Comparison of ENCODE assay signal across 1 cellular context in the genomic region with DNA sequence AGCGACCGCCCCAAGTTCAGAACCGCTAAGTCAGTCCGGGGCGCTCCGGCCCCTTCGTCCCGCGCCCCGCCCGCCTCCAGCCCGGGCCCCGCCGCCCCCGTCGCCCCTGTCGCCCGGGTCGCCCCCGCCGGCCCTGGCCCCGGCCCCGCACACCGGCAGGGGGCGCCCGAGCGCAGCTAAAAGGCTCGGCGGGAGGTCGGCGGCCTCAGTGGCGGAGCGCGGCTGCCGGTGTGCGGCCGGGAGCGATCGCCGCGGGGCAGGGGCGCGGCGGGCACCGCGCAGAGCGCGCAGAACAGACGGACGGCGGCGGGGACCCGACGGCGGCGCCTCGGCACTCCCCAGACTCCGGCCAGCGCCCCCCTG.
TF ChIP-seq lines count a peak whose summit lies in the region.

A gene (plus strand): TSS at position 208 of the 363 bp plus-strand sequence. CDS start 197 bp downstream, outside the sequence.

TF ChIP-seq in K562, 482 proteins besides CTCF, POLR2A, EP300 and RAD21 (continued from another document):
- TF ChIP-seq, protein P1, sequence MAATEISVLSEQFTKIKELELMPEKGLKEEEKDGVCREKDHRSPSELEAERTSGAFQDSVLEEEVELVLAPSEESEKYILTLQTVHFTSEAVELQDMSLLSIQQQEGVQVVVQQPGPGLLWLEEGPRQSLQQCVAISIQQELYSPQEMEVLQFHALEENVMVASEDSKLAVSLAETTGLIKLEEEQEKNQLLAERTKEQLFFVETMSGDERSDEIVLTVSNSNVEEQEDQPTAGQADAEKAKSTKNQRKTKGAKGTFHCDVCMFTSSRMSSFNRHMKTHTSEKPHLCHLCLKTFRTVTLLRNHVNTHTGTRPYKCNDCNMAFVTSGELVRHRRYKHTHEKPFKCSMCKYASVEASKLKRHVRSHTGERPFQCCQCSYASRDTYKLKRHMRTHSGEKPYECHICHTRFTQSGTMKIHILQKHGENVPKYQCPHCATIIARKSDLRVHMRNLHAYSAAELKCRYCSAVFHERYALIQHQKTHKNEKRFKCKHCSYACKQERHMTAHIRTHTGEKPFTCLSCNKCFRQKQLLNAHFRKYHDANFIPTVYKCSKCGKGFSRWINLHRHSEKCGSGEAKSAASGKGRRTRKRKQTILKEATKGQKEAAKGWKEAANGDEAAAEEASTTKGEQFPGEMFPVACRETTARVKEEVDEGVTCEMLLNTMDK (IDR thresholded peaks at IDR 0.05; ENCODE audit: borderline replicate concordance, insufficient read depth, low read depth, low read length, poor library complexity, severe bottlenecking) = peak; percentile 64
- TF ChIP-seq PHB2 (IDR thresholded peaks at IDR 0.05; ENCODE audit: low read depth) (no peak), RB1 (IDR thresholded peaks at IDR 0.05; ENCODE audit: low read depth) (peak; percentile 29; the same call in 1 of the 2 replicates)
